Comparison of ENCODE assay signal across 27 cellular contexts in genomic region chr3:69585472-69585871, GRCh38.
"Had no signal": no experiment of that assay in that cellular context is flagged by ENCODE, and none has a peak within 500 bp of the region (broad histone marks: within the 10 kb centered on the region; RNA-seq: fewer than 3 reads in every experiment).

No MANE protein-coding gene starts in this region.

- H3K4me1 ChIP-seq: stomach, suprapubic skin, testis, thyroid gland, tibial artery, tibial nerve, transverse colon, upper lobe of left lung, upper lobe of right lung, uterus, vagina had no signal

- FAIRE-seq: urothelium cell line had no signal

- H3K9me3 ChIP-seq: testis, thyroid gland, vagina had no signal

- H3K36me3 ChIP-seq: stomach, suprapubic skin, thoracic aorta, thyroid gland, tibial nerve, transverse colon, upper lobe of left lung, upper lobe of right lung, uterus, vagina had no signal

- DNase-seq: stimulated activated CD4-positive, alpha-beta T cell treated with anti-CD3 and anti-CD28 coated beads, Interleukin-2, amount 100 ng/mL, for 48 hours; stimulated activated CD4-positive, alpha-beta T cell treated with anti-CD3 and anti-CD28 coated beads, Interleukin-4, amount 100 ng/mL, for 1 hour; stimulated activated CD4-positive, alpha-beta T cell treated with anti-CD3 and anti-CD28 coated beads, Interleukin-4, amount 100 ng/mL, for 24 hours; stimulated activated CD4-positive, alpha-beta T cell treated with anti-CD3 and anti-CD28 coated beads, Interleukin-4, amount 100 ng/mL, for 4 hours; stimulated activated CD8-positive, alpha-beta memory T cell treated with anti-CD3 and anti-CD28 coated beads, Interleukin-4, amount 100 ng/mL, for 48 hours; stimulated activated naive B cell treated with anti-CD40 and anti-IgM and Interleukin-4, amounts not matched to agents 10 μg/mL and 1 μg/mL and 100 μg/mL, for 72 hours; stimulated activated naive CD4-positive, alpha-beta T cell; stimulated activated naive CD4-positive, alpha-beta T cell treated with Interleukin-2 at 50 U/mL for 16 hours; stimulated activated naive CD8-positive, alpha-beta T cell treated with anti-CD3 and anti-CD28 coated beads, Interleukin-15, amount 100 ng/mL, for 72 hours; stimulated activated naive CD8-positive, alpha-beta T cell treated with anti-CD3 and anti-CD28 coated beads, Interleukin-15, Interleukin-2, amounts not matched to agents 100 U/mL and 50 U/mL, for 24 hours; stomach; substantia nigra; testis; thyroid gland; tibial artery; transverse colon; trophoblast cell; upper lobe of left lung; upper lobe of right lung; uterus had no signal

- ATAC-seq: stimulated activated effector memory CD8-positive, alpha-beta T cell treated with anti-CD3 and anti-CD28 coated beads, Interleukin-12 subunit alpha, Interleukin-12 subunit beta, amount 100 ng/mL, for 72 hours; stimulated activated memory B cell treated with anti-CD40 and anti-IgM and Interleukin-4, amounts not matched to agents 10 μg/mL and 1 μg/mL and 100 μg/mL, for 72 hours; stimulated activated naive B cell treated with anti-CD40 and anti-IgM and Interleukin-4, amounts not matched to agents 10 μg/mL and 1 μg/mL and 100 μg/mL, for 72 hours; stimulated activated naive CD8-positive, alpha-beta T cell treated with anti-CD3 and anti-CD28 coated beads, Interleukin-15, amount 100 ng/mL, for 72 hours; stimulated activated naive CD8-positive, alpha-beta T cell treated with anti-CD3 and anti-CD28 coated beads, Interleukin-15, Interleukin-2, amounts not matched to agents 100 U/mL and 50 U/mL, for 24 hours; upper lobe of right lung had no signal

- H3K27me3 ChIP-seq: testis, thyroid gland, tibial nerve, transverse colon, upper lobe of left lung, upper lobe of right lung, uterus, vagina had no signal

- H3K4me3 ChIP-seq: stomach, suprapubic skin, testis, thoracic aorta, thyroid gland, tibial artery, tibial nerve, transverse colon, upper lobe of left lung, upper lobe of right lung, uterus, vagina had no signal

- H3K27ac ChIP-seq: stomach, suprapubic skin, testis, thoracic aorta, thyroid gland, tibial artery, tibial nerve, transverse colon, upper lobe of left lung, upper lobe of right lung, uterus, vagina had no signal
